Comparison of ENCODE assay signal across 8 cellular contexts in genomic region chr2:54560146-54560881, GRCh38.
DNase-seq lines count a peak whose midpoint lies in the region; ATAC-seq, FAIRE-seq and TF ChIP-seq lines count a peak whose summit lies in the region.

No MANE protein-coding gene starts in this region.

- H3K79me2 ChIP-seq in astrocyte (ENCODE audit: insufficient read depth, low read length) = peaks cover 89% of the 10 kb centered on the region

- H3K4me2 ChIP-seq in astrocyte (ENCODE audit: low read length) = peak overlapping the region; percentile 90

- peaks cover 54% of the 10 kb centered on the region for H4K20me1 ChIP-seq in astrocyte (ENCODE audit: insufficient read depth, low read length)

- DNase-seq in AG08396 (ENCODE audit: low spot score) (peak; percentile 45), NOMO-1 treated with dmso at 0.1 percent for 144 hours (lab: John Stamatoyannopoulos, UW; ENCODE audit: unreplicated experiment) (peak; percentile 88), astrocyte (ENCODE audit: low read depth) (peak; percentile 45), spleen (peak; percentile 82), NCI-H345 treated with DMSO at 0.1 percent for 48 hours (lab: John Stamatoyannopoulos, UW; ENCODE audit: unreplicated experiment) (no peak)

- 0 to 2% (median 0%) methylated on average over 17 to 19 of the region's 19 CpGs for WGBS in spleen, 5 donors

- H3K4me3 ChIP-seq in astrocyte (ENCODE audit: insufficient read depth, low read depth, low read length) (peak overlapping the region; percentile 85), iPS-18c (ENCODE audit: insufficient read depth, low read depth, low read length) (peak overlapping the region; percentile 78), spleen (peak overlapping the region; percentile 61 to 78 (median 65))

- peak in 1 of 3 donors; percentile 44 for TF ChIP-seq POLR2A in spleen (IDR thresholded peaks at IDR 0.05)

- H3K4me1 Mint-ChIP-seq in astrocyte (ENCODE audit: low read depth, unreplicated experiment) = peaks cover 48% of the 10 kb centered on the region

- H3K4me3 Mint-ChIP-seq in astrocyte (ENCODE audit: unreplicated experiment) = peak overlapping the region; percentile 90

- H3K27ac ChIP-seq in astrocyte (ENCODE audit: low read depth, low read length) = peak overlapping the region; percentile 90
- H3K27ac ChIP-seq in spleen = peak overlapping the region; percentile 83 to 96 (median 93)

- H3K36me3 ChIP-seq in astrocyte (ENCODE audit: insufficient read depth, low read length) = no peaks in the 10 kb centered on the region
- peaks cover 0 to 6% (median 0%) of the 10 kb centered on the region in 6 donors for H3K36me3 ChIP-seq in spleen

- peaks cover 1% of the 10 kb centered on the region for H3K9me3 Mint-ChIP-seq in astrocyte (ENCODE audit: unreplicated experiment)

- no peak for TF ChIP-seq CTCF in astrocyte (IDR thresholded peaks at IDR 0.05; ENCODE audit: insufficient read depth, low read depth, low read length)
- peak in 2 of 11 experiments; percentile 12 to 24 for TF ChIP-seq CTCF in spleen (IDR thresholded peaks at IDR 0.05 in 8 of 11, conservative IDR thresholded peaks at IDR 0.05 in 3 of 11)

- peak overlapping the region; percentile 93 for H3K9ac ChIP-seq in astrocyte (ENCODE audit: low read length)

- no peaks in the 10 kb centered on the region for H3K27me3 ChIP-seq in astrocyte (ENCODE audit: insufficient read depth, low read length)
- no peaks in the 10 kb centered on the region for H3K27me3 ChIP-seq in spleen (replicated peaks in 1 of 7)

- intact Hi-C loops in spleen (cut with DNase I; ENCODE audit: low total_unique reads) = no loop called here

- H3K4me1 ChIP-seq in astrocyte (ENCODE audit: insufficient read depth, low read length) (peaks cover 33% of the 10 kb centered on the region), spleen (peaks cover 39 to 96% (median 75%) of the 10 kb centered on the region in 6 donors)

- no peak overlapping the region for H2AFZ ChIP-seq in astrocyte (ENCODE audit: low read depth, low read length)

- H3K27me3 Mint-ChIP-seq in astrocyte (ENCODE audit: low read depth, unreplicated experiment) = no peaks in the 10 kb centered on the region

- ATAC-seq in GM18508 (IDR thresholded peaks at IDR 0.05; ENCODE audit: insufficient read depth, unreplicated experiment) (peak; percentile 42), HG02870 (IDR thresholded peaks at IDR 0.05; ENCODE audit: unreplicated experiment) (peak; percentile 41)

- no peak for FAIRE-seq in astrocyte (lab: Jason Lieb, UNC)

- peaks cover 4% of the 10 kb centered on the region for H3K36me3 Mint-ChIP-seq in astrocyte (ENCODE audit: low read depth, unreplicated experiment)

- H3K9me3 ChIP-seq in astrocyte (ENCODE audit: insufficient read depth, low read depth, low read length) (no peaks in the 10 kb centered on the region), iPS-18c (ENCODE audit: control insufficient read depth, insufficient read depth, low read length) (no peaks in the 10 kb centered on the region), spleen (no peaks in the 10 kb centered on the region)

- peak overlapping the region; percentile 95 for H3K27ac Mint-ChIP-seq in astrocyte (ENCODE audit: unreplicated experiment)
